8 cellular contexts compared by ENCODE assay signal in the genomic region with DNA sequence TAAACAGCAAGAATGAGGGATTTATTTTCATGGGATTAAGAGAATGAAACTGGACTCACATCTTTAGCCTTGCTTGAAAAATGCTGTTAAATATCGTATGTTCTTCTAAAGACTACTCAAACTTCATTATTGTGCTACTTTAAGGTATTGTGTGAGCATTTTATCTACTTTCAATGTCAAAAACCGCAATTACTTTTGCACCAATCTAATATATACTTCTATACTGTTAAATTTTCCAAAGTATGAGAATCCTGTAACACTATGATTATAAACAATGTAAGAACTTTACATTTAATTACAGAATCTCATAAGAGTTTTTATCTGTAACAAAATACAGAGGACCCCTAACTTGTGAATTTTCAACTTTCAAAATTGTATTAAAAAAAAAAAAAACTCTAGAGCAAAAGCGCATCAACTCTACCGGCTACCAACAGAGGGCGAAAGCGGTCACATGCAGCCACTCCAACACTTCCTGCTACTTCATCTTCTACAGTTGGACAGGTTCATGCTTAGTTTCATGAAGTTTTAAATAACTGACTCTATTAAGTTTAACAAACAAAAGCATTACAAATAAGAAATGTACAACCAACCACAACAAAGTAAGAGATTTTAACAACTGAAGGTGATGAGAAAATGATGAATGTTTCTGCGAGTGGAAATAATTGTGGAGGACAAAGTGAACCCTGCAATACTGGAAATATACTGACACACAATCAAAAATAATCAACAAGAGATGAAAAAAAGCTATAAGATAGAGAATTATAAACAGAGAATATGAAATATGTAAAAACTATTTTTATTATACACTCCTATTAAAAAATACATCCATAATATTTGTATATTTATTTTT.
DNase-seq lines count a peak whose midpoint lies in the region; FAIRE-seq and TF ChIP-seq lines count a peak whose summit lies in the region.

No MANE protein-coding gene starts in this region.

- no peaks in the 10 kb centered on the region for H3K36me3 ChIP-seq in smooth muscle cell (ENCODE audit: low read depth)

- peaks cover 25% of the 10 kb centered on the region for H3K4me1 ChIP-seq in smooth muscle cell (ENCODE audit: low read depth)

- 49% methylated on average over 7 of the region's 7 CpGs for WGBS in smooth muscle cell (ENCODE audit: low lambda C conversion rate)

- peaks cover 22% of the 10 kb centered on the region for H3F3A ChIP-seq in smooth muscle cell (ENCODE audit: low read depth)

- H3K4me2 ChIP-seq in smooth muscle cell: no peak overlapping the region

- H3K9ac ChIP-seq in smooth muscle cell (ENCODE audit: low read depth): no peak overlapping the region

- H4K20me1 ChIP-seq in smooth muscle cell (ENCODE audit: low read depth): peaks cover 87% of the 10 kb centered on the region

- H3K4me3 ChIP-seq in fibroblast of villous mesenchyme (ENCODE audit: low read depth, low read length): no peak overlapping the region
- no peak overlapping the region for H3K4me3 ChIP-seq in smooth muscle cell

- H3K79me2 ChIP-seq in smooth muscle cell (ENCODE audit: low read depth): peaks cover 77% of the 10 kb centered on the region

- H3K9me3 ChIP-seq in smooth muscle cell (replicated peaks; ENCODE audit: low read depth): no peaks in the 10 kb centered on the region

- FAIRE-seq in A204.1 (lab: Jason Lieb, UNC): peak; percentile 78

- in situ Hi-C loops in GM13977 (cut with MboI; ENCODE audit: low pct_unique_long_range_greater_than_20kb, low sequenced_read_pairs, unreplicated experiment) (no loop called here), G401 (cut with HindIII; ENCODE audit: low sequenced_read_pairs) (no loop called here)

- no peak overlapping the region for H3K27ac ChIP-seq in smooth muscle cell (ENCODE audit: low read depth)

- no peak overlapping the region for H2AFZ ChIP-seq in smooth muscle cell (ENCODE audit: low read depth)

- TF ChIP-seq CTCF in GM13977 (IDR thresholded peaks at IDR 0.05; ENCODE audit: extremely low read depth, insufficient read depth, missing control alignments): peak; percentile 69
- peak; percentile 79 for TF ChIP-seq CTCF in fibroblast of villous mesenchyme (IDR thresholded peaks at IDR 0.05; ENCODE audit: insufficient read depth, low read depth, low read length)
- peak; percentile 91 for TF ChIP-seq CTCF in smooth muscle cell (IDR thresholded peaks at IDR 0.05; ENCODE audit: borderline replicate concordance, insufficient read depth, poor library complexity, severe bottlenecking)

- peak; percentile 18 for DNase-seq in GM13977 (ENCODE audit: low spot score)
- DNase-seq in NOMO-1 treated with DMSO at 0.1 percent for 48 hours (lab: John Stamatoyannopoulos, UW; ENCODE audit: unreplicated experiment): peak; percentile 61
- peak; percentile 31 for DNase-seq in activated T-cell treated with anti-CD3 and anti-CD28 coated beads for 48 hours (ENCODE audit: low read depth)
- DNase-seq in fibroblast of villous mesenchyme (ENCODE audit: low read depth): peak; percentile 47
- no peak for DNase-seq in smooth muscle cell (lab: John Stamatoyannopoulos, UW; ENCODE audit: unreplicated experiment)
- DNase-seq in G401 (ENCODE audit: low spot score): no peak
- no peak for DNase-seq in NCI-H2081 treated with DMSO at 0.1 percent for 48 hours (lab: John Stamatoyannopoulos, UW)

- H3K27me3 ChIP-seq in smooth muscle cell (ENCODE audit: low read depth): no peaks in the 10 kb centered on the region

Comparison
In these comparisons a context has a peak if more than half of its experiments do, and no peak if none do; other contexts are left out.
1. DNase-seq: peak in GM13977 (single experiment), NOMO-1 treated with DMSO at 0.1 percent for 48 hours (single experiment), activated T-cell treated with anti-CD3 and anti-CD28 coated beads for 48 hours (single experiment) and fibroblast of villous mesenchyme (single experiment); none in smooth muscle cell (single experiment), G401 (single experiment) and NCI-H2081 treated with DMSO at 0.1 percent for 48 hours (single experiment).
2. Peak in every context shown above with its lines, with median percentiles within 50 percentile points of each other: CTCF ChIP-seq.